Comparison of ENCODE assay signal across 1 cellular context in genomic region chr3:14146381-14147062, GRCh38.
TF ChIP-seq lines count a peak whose summit lies in the region.

No MANE protein-coding gene starts in this region.

TF ChIP-seq in IMR-90, 13 proteins besides CTCF, POLR2A, EP300 and RAD21:
- TF ChIP-seq RFX5 (IDR thresholded peaks at IDR 0.05; ENCODE audit: low read depth, low read length) = no peak
